ENCODE assay signal across 2 cellular contexts in genomic region chr18:79393181-79393598, GRCh38.
TF ChIP-seq lines count a peak whose summit lies in the region.

No MANE protein-coding gene starts in this region.

TF ChIP-seq in liver, 16 proteins besides CTCF, POLR2A, EP300 and RAD21 (continued from another document):
- TF ChIP-seq, protein P1, sequence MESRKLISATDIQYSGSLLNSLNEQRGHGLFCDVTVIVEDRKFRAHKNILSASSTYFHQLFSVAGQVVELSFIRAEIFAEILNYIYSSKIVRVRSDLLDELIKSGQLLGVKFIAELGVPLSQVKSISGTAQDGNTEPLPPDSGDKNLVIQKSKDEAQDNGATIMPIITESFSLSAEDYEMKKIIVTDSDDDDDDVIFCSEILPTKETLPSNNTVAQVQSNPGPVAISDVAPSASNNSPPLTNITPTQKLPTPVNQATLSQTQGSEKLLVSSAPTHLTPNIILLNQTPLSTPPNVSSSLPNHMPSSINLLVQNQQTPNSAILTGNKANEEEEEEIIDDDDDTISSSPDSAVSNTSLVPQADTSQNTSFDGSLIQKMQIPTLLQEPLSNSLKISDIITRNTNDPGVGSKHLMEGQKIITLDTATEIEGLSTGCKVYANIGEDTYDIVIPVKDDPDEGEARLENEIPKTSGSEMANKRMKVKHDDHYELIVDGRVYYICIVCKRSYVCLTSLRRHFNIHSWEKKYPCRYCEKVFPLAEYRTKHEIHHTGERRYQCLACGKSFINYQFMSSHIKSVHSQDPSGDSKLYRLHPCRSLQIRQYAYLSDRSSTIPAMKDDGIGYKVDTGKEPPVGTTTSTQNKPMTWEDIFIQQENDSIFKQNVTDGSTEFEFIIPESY (IDR thresholded peaks at IDR 0.05), result no peak

TF ChIP-seq in HepG2, 621 proteins besides CTCF, POLR2A, EP300 and RAD21 (continued from another document):
- TF ChIP-seq TRAFD1 (CRISPR knock-in tag; IDR thresholded peaks at IDR 0.05; ENCODE audit: borderline replicate concordance) (no peak), REXO4 (CRISPR knock-in tag; IDR thresholded peaks at IDR 0.05; ENCODE audit: borderline replicate concordance) (no peak), HINFP (CRISPR knock-in tag; IDR thresholded peaks at IDR 0.05; ENCODE audit: low read depth) (no peak), KMT2A (CRISPR knock-in tag; IDR thresholded peaks at IDR 0.05) (no peak), HNF4A (CRISPR knock-in tag; IDR thresholded peaks at IDR 0.05) (no peak), GATAD2A (CRISPR knock-in tag; IDR thresholded peaks at IDR 0.05) (no peak), SP140L (CRISPR knock-in tag; IDR thresholded peaks at IDR 0.05; ENCODE audit: borderline replicate concordance) (no peak), ZNF430 (CRISPR knock-in tag; IDR thresholded peaks at IDR 0.05) (no peak)
- TF ChIP-seq, protein P2, sequence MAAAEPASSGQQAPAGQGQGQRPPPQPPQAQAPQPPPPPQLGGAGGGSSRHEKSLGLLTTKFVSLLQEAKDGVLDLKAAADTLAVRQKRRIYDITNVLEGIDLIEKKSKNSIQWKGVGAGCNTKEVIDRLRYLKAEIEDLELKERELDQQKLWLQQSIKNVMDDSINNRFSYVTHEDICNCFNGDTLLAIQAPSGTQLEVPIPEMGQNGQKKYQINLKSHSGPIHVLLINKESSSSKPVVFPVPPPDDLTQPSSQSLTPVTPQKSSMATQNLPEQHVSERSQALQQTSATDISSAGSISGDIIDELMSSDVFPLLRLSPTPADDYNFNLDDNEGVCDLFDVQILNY (CRISPR knock-in tag; conservative IDR thresholded peaks at IDR 0.05), result no peak
